6 cellular contexts compared by ENCODE assay signal in the genomic region with DNA sequence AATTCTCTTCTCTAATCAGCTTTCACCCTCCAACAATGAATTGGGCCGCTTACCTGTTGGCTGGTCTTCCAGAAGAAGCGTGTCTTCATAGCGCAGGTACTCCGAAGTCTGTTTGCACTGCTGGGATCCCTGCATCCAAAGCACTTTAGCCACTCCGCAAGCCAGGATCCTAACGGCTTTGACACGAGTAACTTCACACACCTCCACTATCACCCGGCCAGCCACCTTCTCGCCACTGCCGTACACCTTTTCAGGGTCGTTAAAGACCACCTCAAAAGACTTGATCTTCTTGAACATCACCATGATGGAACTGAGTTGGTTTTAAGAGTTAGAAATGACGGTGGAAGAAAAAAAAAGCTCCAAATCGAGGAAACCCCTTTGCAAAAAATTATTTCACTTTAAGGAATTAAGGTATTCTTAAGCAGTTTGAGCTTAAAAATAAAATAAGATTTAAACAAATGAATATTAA. TPM values are rescaled to one million over a fixed set of nuclear protein-coding genes. Genes with fewer than 3 reads are reported as not detected.
DNase-seq lines count a peak whose midpoint lies in the region; ATAC-seq and TF ChIP-seq lines count a peak whose summit lies in the region.

No MANE protein-coding gene starts in this region.

- H3K9me2 ChIP-seq in PC-9 (ENCODE audit: insufficient read depth) = no peaks in the 10 kb centered on the region

- WGBS in upper lobe of left lung, 2 donors = 0 to 1% methylated on average over 13 of the region's 13 CpGs

- TSS peak; percentile 63 for BruUV-seq in PC-9 (replicated peaks; lab: Mats Ljungman, UMichigan)

- H3K4me1 ChIP-seq in PC-9 (replicated peaks; ENCODE audit: insufficient read depth) (peaks cover 69% of the 10 kb centered on the region), foreskin keratinocyte (peaks cover 27% of the 10 kb centered on the region), upper lobe of left lung (peaks cover 36 to 50% (median 39%) of the 10 kb centered on the region in 4 donors)

- H3K9me3 ChIP-seq in PC-9 (ENCODE audit: insufficient read depth, low read depth) = no peaks in the 10 kb centered on the region
- no peaks in the 10 kb centered on the region for H3K9me3 ChIP-seq in upper lobe of left lung

- H4K20me1 ChIP-seq in PC-9 (ENCODE audit: insufficient read depth) = peaks cover 41% of the 10 kb centered on the region

- no peak for ATAC-seq in foreskin keratinocyte
- ATAC-seq in upper lobe of left lung (ENCODE audit: low FRiP score in 2 of 2) = no peak
- no peak for ATAC-seq in GM19452 (IDR thresholded peaks at IDR 0.05; ENCODE audit: unreplicated experiment)
- no peak for ATAC-seq in HG03520 (IDR thresholded peaks at IDR 0.05; ENCODE audit: unreplicated experiment)

- H3K36me3 ChIP-seq in PC-9 (ENCODE audit: low read depth) (peaks cover 36% of the 10 kb centered on the region), upper lobe of left lung (peaks cover 26 to 43% (median 32%) of the 10 kb centered on the region in 4 donors)

- H3K4me2 ChIP-seq in PC-9 = peak overlapping the region; percentile 91

- POLR2A ChIA-PET in PC-9 (lab: Charles Lee; ENCODE audit: unreplicated experiment) = no interaction called here

- H3K4me3 ChIP-seq in AG09309 (ENCODE audit: control insufficient read depth, low read depth, low read length) (peak overlapping the region; percentile 65), PC-9 (peak overlapping the region; percentile 93), upper lobe of left lung (peak overlapping the region; percentile 70 to 89 (median 77))

- TF ChIP-seq POLR2A in upper lobe of left lung (IDR thresholded peaks at IDR 0.05) = no peak

- TF ChIP-seq CTCF in AG09309 (IDR thresholded peaks at IDR 0.05; ENCODE audit: control insufficient read depth, insufficient read depth, low read depth, low read length, missing control alignments) (no peak), PC-9 (conservative IDR thresholded peaks at IDR 0.05) (no peak), foreskin keratinocyte (conservative IDR thresholded peaks at IDR 0.05) (no peak), upper lobe of left lung (IDR thresholded peaks at IDR 0.05) (no peak)

- H3K27me3 ChIP-seq in PC-9 (ENCODE audit: insufficient read depth, low read depth) = no peaks in the 10 kb centered on the region
- H3K27me3 ChIP-seq in foreskin keratinocyte = no peaks in the 10 kb centered on the region
- no peaks in the 10 kb centered on the region for H3K27me3 ChIP-seq in upper lobe of left lung

- DNase-seq in AG09309 (ENCODE audit: low read depth) (no peak), PC-9 (no peak), foreskin keratinocyte (no peak), upper lobe of left lung (peak in 1 of 2 donors; percentile 25)

- H3F3A ChIP-seq in PC-9 (ENCODE audit: insufficient read depth, low read depth) = peaks cover 68% of the 10 kb centered on the region

- CTCF ChIA-PET in PC-9 (lab: Charles Lee) = interaction anchor here (0.6 kb wide), 1 partner anchor 39 kb away, joined by 3 read pairs; no protein-coding TSS in a partner anchor

- no peak overlapping the region for H2AFZ ChIP-seq in PC-9

- H3K27ac ChIP-seq in PC-9 (peak overlapping the region; percentile 78), foreskin keratinocyte (peak overlapping the region; percentile 45), upper lobe of left lung (peak overlapping the region; percentile 93 to 96 (median 96))

- intact Hi-C loops in PC-9 (cut with micrococcal nuclease; ENCODE audit: unreplicated experiment) = loop anchor here (1.0 to 2.0 kb wide), 3 partner anchors 11 to 33 kb away; no protein-coding TSS in a partner anchor

- no peak for TF ChIP-seq EP300 in upper lobe of left lung (IDR thresholded peaks at IDR 0.05)

- peaks cover 40% of the 10 kb centered on the region for H3K79me2 ChIP-seq in PC-9 (ENCODE audit: low read depth)

RNA-seq across cellular contexts. Expression of gene TXNIP, which starts 0.4 kb away (rescaled TPM):
- total RNA-seq in PC-9 (2021) = 95.7 and 131 TPM in 2 replicates
- total RNA-seq in foreskin keratinocyte = 16.2 and 17.2 TPM in 2 replicates
- 7.4 and 9.6 TPM in 2 replicates for polyA plus RNA-seq in foreskin keratinocyte
- 1,000 to 10,000 TPM in 3 of 6 donors, 100 to 1,000 TPM in 3; 703 to 1,481 (median 910) TPM for total RNA-seq in upper lobe of left lung

RNA-seq across cellular contexts. Expression of gene HJV, which starts 25.5 kb away (rescaled TPM):
- total RNA-seq in PC-9 (2021) = not detected in 2 replicates
- total RNA-seq in foreskin keratinocyte = not detected in 2 replicates
- not detected in 2 replicates for polyA plus RNA-seq in foreskin keratinocyte
- not detected for total RNA-seq in upper lobe of left lung

RNA-seq across cellular contexts. Expression of gene POLR3GL, which starts 31.5 kb away (rescaled TPM):
- total RNA-seq in PC-9 (2021) = 7.2 and 10.6 TPM in 2 replicates
- 16.4 and 17.5 TPM in 2 replicates for total RNA-seq in foreskin keratinocyte
- polyA plus RNA-seq in foreskin keratinocyte = 22.6 and 22.9 TPM in 2 replicates
- total RNA-seq in upper lobe of left lung = 10 to 100 TPM; 18.7 to 25.7 (median 22.5) TPM

RNA-seq across cellular contexts. Expression of gene ANKRD34A, which starts 31.6 kb away (rescaled TPM):
- total RNA-seq in PC-9 (2021) (0.33 and 0.50 TPM in 2 replicates), foreskin keratinocyte (1.0 and 1.1 TPM in 2 replicates), upper lobe of left lung (1 to 10 TPM in 2 of 6 donors, under 1 TPM in 4; 0.30 to 2.6 (median 0.73) TPM)
- polyA plus RNA-seq in foreskin keratinocyte = 1.2 TPM in 2 replicates

RNA-seq across cellular contexts. Expression of gene LIX1L, which starts 38.2 kb away (rescaled TPM):
- 0.48 and 0.50 TPM in 2 replicates for total RNA-seq in PC-9 (2021)
- total RNA-seq in foreskin keratinocyte = 18.8 and 21.7 TPM in 2 replicates
- polyA plus RNA-seq in foreskin keratinocyte = 11.7 TPM in 2 replicates
- total RNA-seq in upper lobe of left lung = 10 to 100 TPM in 5 of 6 donors, 1 to 10 TPM in 1; 5.2 to 35.6 (median 16.5) TPM

Comparison
In these comparisons a context has a peak if more than half of its experiments do, and no peak if none do; other contexts are left out.
1. H3K27ac ChIP-seq: peak in every context shown above with its lines; median percentile 96 in upper lobe of left lung; 78 in PC-9; 45 in foreskin keratinocyte.